Comparison of ENCODE assay signal across 2 cellular contexts in genomic region chr7:3187378-3188040, GRCh38.
TF ChIP-seq lines count a peak whose summit lies in the region.

No MANE protein-coding gene starts in this region.

TF ChIP-seq in HEK293T, 16 proteins besides CTCF, POLR2A, EP300 and RAD21 (continued from another document):
- TF ChIP-seq, protein P1, sequence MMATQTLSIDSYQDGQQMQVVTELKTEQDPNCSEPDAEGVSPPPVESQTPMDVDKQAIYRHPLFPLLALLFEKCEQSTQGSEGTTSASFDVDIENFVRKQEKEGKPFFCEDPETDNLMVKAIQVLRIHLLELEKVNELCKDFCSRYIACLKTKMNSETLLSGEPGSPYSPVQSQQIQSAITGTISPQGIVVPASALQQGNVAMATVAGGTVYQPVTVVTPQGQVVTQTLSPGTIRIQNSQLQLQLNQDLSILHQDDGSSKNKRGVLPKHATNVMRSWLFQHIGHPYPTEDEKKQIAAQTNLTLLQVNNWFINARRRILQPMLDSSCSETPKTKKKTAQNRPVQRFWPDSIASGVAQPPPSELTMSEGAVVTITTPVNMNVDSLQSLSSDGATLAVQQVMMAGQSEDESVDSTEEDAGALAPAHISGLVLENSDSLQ (IDR thresholded peaks at IDR 0.05) = no peak
TF ChIP-seq in HEK293T: peak in this region for 1.

TF ChIP-seq in H1, 55 proteins besides CTCF, POLR2A, EP300 and RAD21 (continued from another document):
- TF ChIP-seq, protein P2, sequence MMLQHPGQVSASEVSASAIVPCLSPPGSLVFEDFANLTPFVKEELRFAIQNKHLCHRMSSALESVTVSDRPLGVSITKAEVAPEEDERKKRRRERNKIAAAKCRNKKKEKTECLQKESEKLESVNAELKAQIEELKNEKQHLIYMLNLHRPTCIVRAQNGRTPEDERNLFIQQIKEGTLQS (IDR thresholded peaks at IDR 0.05; ENCODE audit: insufficient read depth, low read depth, low read length) = no peak
- TF ChIP-seq TBP (IDR thresholded peaks at IDR 0.05; ENCODE audit: low read depth, low read length) (no peak), SP2 (IDR thresholded peaks at IDR 0.05; ENCODE audit: low read length) (no peak), TEAD4 (IDR thresholded peaks at IDR 0.05; ENCODE audit: low read depth, low read length) (no peak), HDAC2 (IDR thresholded peaks at IDR 0.05; ENCODE audit: borderline replicate concordance in 1 of 2, low read depth in 2 of 2, low read length in 2 of 2) (no peak), RFX5 (IDR thresholded peaks at IDR 0.05; ENCODE audit: borderline replicate concordance, low read depth, low read length) (no peak), CBX5 (IDR thresholded peaks at IDR 0.05; ENCODE audit: low read depth, low read length) (no peak), TAF7 (optimal IDR thresholded peaks at IDR 0.05; ENCODE audit: borderline replicate concordance, low read depth, low read length) (no peak), KDM1A (IDR thresholded peaks at IDR 0.05; ENCODE audit: borderline replicate concordance, low read length) (no peak), PHF8 (conservative IDR thresholded peaks at IDR 0.05; ENCODE audit: low read depth, low read length) (no peak), NRF1 (IDR thresholded peaks at IDR 0.05; ENCODE audit: low read depth, low read length) (no peak), BACH1 (IDR thresholded peaks at IDR 0.05; ENCODE audit: low read length) (no peak)
